ENCODE assay signal across 17 cellular contexts in the genomic region with DNA sequence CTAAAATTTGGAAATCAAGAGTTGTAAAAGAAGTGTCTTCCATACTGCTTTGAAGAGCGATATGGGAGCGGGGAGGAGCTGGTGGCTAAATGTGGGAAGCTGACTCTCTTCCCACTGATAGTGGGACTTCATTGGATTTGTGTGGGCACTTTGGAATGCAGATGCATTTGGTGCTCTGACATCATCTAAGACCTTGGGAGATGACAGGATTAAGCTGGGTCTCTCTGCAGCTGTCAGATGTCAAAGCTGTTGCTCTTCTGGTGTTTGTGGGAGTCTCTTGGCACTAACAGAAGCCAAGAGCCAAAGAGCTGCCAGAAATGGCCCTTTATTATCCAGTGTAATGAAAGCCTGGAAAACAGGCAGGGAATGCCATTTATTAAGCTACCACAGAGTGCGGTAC. TPM values are rescaled to one million over a fixed set of nuclear protein-coding genes. Genes with fewer than 3 reads are reported as not detected.
A peak's percentile ranks its signal among the peaks of the same experiment; 100 is the strongest.
DNase-seq lines count a peak whose midpoint lies in the region; ATAC-seq, FAIRE-seq and TF ChIP-seq lines count a peak whose summit lies in the region.
"Had no signal": no experiment of that assay in that cellular context is flagged by ENCODE, and none has a peak within 500 bp of the region (broad histone marks: within the 10 kb centered on the region; RNA-seq: fewer than 3 reads in every experiment).

No MANE protein-coding gene starts in this region.

- no peak overlapping the region for H4K8ac ChIP-seq in IMR-90 (ENCODE audit: low read depth in 2 of 2, low read length in 2 of 2)

- CTCF ChIA-PET in IMR-90 (lab: Yijun Ruan, JAX) = interaction anchor here (0.6 to 2.1 kb wide), 2 partner anchors 10 to 36 kb away, joined by 3 to 5 read pairs; no protein-coding TSS in a partner anchor
- CTCF ChIA-PET in activated CD4-positive, alpha-beta memory T cell treated with anti-CD3 and anti-CD28 coated beads, Interleukin-2, amount 10 ng/mL, durations not matched to agents 7 days and 5 days (lab: Charles Lee) = interaction anchor here (0.9 to 6.0 kb wide), 4 partner anchors 11 to 204 kb away, joined by 3 to 67 read pairs (median 12); no protein-coding TSS in a partner anchor

- H4K5ac ChIP-seq in IMR-90 (ENCODE audit: low read depth, low read length) = no peak overlapping the region

- intact Hi-C loops in IMR-90 (cut with micrococcal nuclease) (no loop called here), left cardiac atrium (cut with DNase I) (no loop called here)

- FAIRE-seq in GM12892 (lab: Jason Lieb, UNC) = no peak
- FAIRE-seq: colon had no signal

- H3K9me3 Mint-ChIP-seq in activated CD4-positive, alpha-beta memory T cell treated with anti-CD3 and anti-CD28 coated beads, Interleukin-2, amount 10 ng/mL, durations not matched to agents 7 days and 5 days = no peaks in the 10 kb centered on the region

- H3K4ac ChIP-seq in IMR-90 (ENCODE audit: low read depth, low read length) = no peak overlapping the region

- dilution Hi-C loops in IMR-90 (cut with HindIII; ENCODE audit: low sequenced_read_pairs, unreplicated experiment) = no loop called here

- no peak overlapping the region for H3K56ac ChIP-seq in IMR-90 (ENCODE audit: extremely low read depth, insufficient read depth, low read length)

- H3K4me3 Mint-ChIP-seq in activated CD4-positive, alpha-beta memory T cell treated with anti-CD3 and anti-CD28 coated beads, Interleukin-2, amount 10 ng/mL, durations not matched to agents 7 days and 5 days = no peak overlapping the region

- H3K14ac ChIP-seq in IMR-90 (replicated peaks; ENCODE audit: low read depth, low read length) = no peak overlapping the region

- no peak overlapping the region for H2BK120ac ChIP-seq in IMR-90 (ENCODE audit: low read depth, low read length)

- peak overlapping the region; percentile 85 for H3K27ac Mint-ChIP-seq in activated CD4-positive, alpha-beta memory T cell treated with anti-CD3 and anti-CD28 coated beads, Interleukin-2, amount 10 ng/mL, durations not matched to agents 7 days and 5 days

- ATAC-seq in IMR-90 (ENCODE audit: low read depth) = peak; percentile 37
- ATAC-seq in left cardiac atrium = peak; percentile 87 to 92

- no peak overlapping the region for H3K9ac ChIP-seq in IMR-90 (ENCODE audit: low read depth, low read length)

- no peak overlapping the region for H2BK5ac ChIP-seq in IMR-90 (ENCODE audit: low read depth, low read length, poor library complexity, severe bottlenecking)

- H2AK5ac ChIP-seq in IMR-90 (ENCODE audit: low read depth, low read length) = no peak overlapping the region

- H2AFZ ChIP-seq in IMR-90 (replicated peaks; ENCODE audit: low read length, poor library complexity) = no peak overlapping the region

- H2BK15ac ChIP-seq in IMR-90 (ENCODE audit: low read depth, low read length) = no peak overlapping the region

- DNase-seq in DMS153 treated with DMSO at 0.1 percent for 48 hours (lab: John Stamatoyannopoulos, UW; ENCODE audit: unreplicated experiment) (peak; percentile 16), DMS153 (lab: John Stamatoyannopoulos, UW) (no peak), IMR-90 (peak; percentile 91), left cardiac atrium (no peak), superior temporal gyrus (ENCODE audit: extremely low spot score) (no peak), AG08396 (ENCODE audit: low spot score) (no peak), GM12892 (ENCODE audit: insufficient read length) (no peak)
- DNase-seq in activated CD4-positive, alpha-beta memory T cell treated with anti-CD3 and anti-CD28 coated beads, Interleukin-2, amount 10 ng/mL, durations not matched to agents 7 days and 5 days = no peak
- DNase-seq: 8988T; activated CD4-positive, alpha-beta T cell treated with anti-CD3 and anti-CD28 coated beads for 4 hours; Calu3; mammary epithelial cell; occipital lobe; stimulated activated CD4-positive, alpha-beta T cell treated with anti-CD3 and anti-CD28 coated beads, Interleukin-15, amount 100 ng/mL, for 24 hours; upper lobe of left lung had no signal

- peaks cover 56% of the 10 kb centered on the region for H3K36me3 Mint-ChIP-seq in activated CD4-positive, alpha-beta memory T cell treated with anti-CD3 and anti-CD28 coated beads, Interleukin-2, amount 10 ng/mL, durations not matched to agents 7 days and 5 days (ENCODE audit: low read depth)

- no TSS peak for BruUV-seq in IMR-90 (replicated peaks; lab: Mats Ljungman, UMichigan)

- H3K9me3 ChIP-seq in IMR-90 (ENCODE audit: control insufficient read depth, insufficient read depth, low read length) = no peaks in the 10 kb centered on the region
- H3K9me3 ChIP-seq: esophagus muscularis mucosa, upper lobe of left lung had no signal

- no peak for TF ChIP-seq RAD21 in IMR-90 (IDR thresholded peaks at IDR 0.05; ENCODE audit: low read length)

- no peaks in the 10 kb centered on the region for H3K27me3 Mint-ChIP-seq in activated CD4-positive, alpha-beta memory T cell treated with anti-CD3 and anti-CD28 coated beads, Interleukin-2, amount 10 ng/mL, durations not matched to agents 7 days and 5 days

- peaks cover 8% of the 10 kb centered on the region; the same call in 1 of the 2 replicates for H3K9me1 ChIP-seq in IMR-90 (ENCODE audit: insufficient read depth, low read length)

- H2AK9ac ChIP-seq in IMR-90 (replicated peaks; ENCODE audit: low read depth, low read length, poor library complexity) = no peak overlapping the region

- H2BK20ac ChIP-seq in IMR-90 (ENCODE audit: low read depth, low read length) = no peak overlapping the region

- H3K4me1 Mint-ChIP-seq in activated CD4-positive, alpha-beta memory T cell treated with anti-CD3 and anti-CD28 coated beads, Interleukin-2, amount 10 ng/mL, durations not matched to agents 7 days and 5 days = peaks cover 92% of the 10 kb centered on the region

- H3K23ac ChIP-seq in IMR-90 (ENCODE audit: low read depth, low read length) = no peak overlapping the region; the same call in 1 of the 2 replicates

- no peak overlapping the region for H4K91ac ChIP-seq in IMR-90 (ENCODE audit: insufficient read depth, low read depth, low read length)

- no peak for TF ChIP-seq CTCF in IMR-90 (conservative IDR thresholded peaks at IDR 0.05; ENCODE audit: low read depth, low read length)

- POLR2A ChIA-PET in IMR-90 (lab: Charles Lee; ENCODE audit: unreplicated experiment) = interaction anchor here (0.6 kb wide), 1 partner anchor 10 kb away, joined by 3 read pairs; no protein-coding TSS in a partner anchor
- POLR2A ChIA-PET in activated CD4-positive, alpha-beta memory T cell treated with anti-CD3 and anti-CD28 coated beads, Interleukin-2, amount 10 ng/mL, durations not matched to agents 7 days and 5 days (lab: Charles Lee) = interaction anchor here (0.8 to 7.3 kb wide), 4 partner anchors 14 to 69 kb away, joined by 3 to 147 read pairs (median 4); a partner anchor contains a TSS

- 0 out of 2 replicates have a peak, but pooled peaks cover 5% of the 10 kb centered on the region for H4K20me1 ChIP-seq in IMR-90 (ENCODE audit: insufficient read depth, low read length)

- H3K4me3 ChIP-seq in IMR-90 (ENCODE audit: insufficient read depth, low read depth, low read length) = no peak overlapping the region
- H3K4me3 ChIP-seq: esophagus muscularis mucosa, upper lobe of left lung had no signal

- peaks cover 11 to 37% of the 10 kb centered on the region in 2 experiments; a peak in 3 of 4 replicates for H3K79me1 ChIP-seq in IMR-90 (ENCODE audit: low read depth in 1 of 2, low read length in 2 of 2)

- no peak overlapping the region for H3K4me2 ChIP-seq in IMR-90 (ENCODE audit: low read depth, low read length)

- H3K4me1 ChIP-seq in IMR-90 (ENCODE audit: control insufficient read depth, insufficient read depth, low read length) = peaks cover 7% of the 10 kb centered on the region

- H3K27me3 ChIP-seq in IMR-90 (ENCODE audit: control insufficient read depth, insufficient read depth, low read length) = no peaks in the 10 kb centered on the region
- H3K27me3 ChIP-seq: esophagus muscularis mucosa, upper lobe of left lung had no signal

- TF ChIP-seq POLR2A in IMR-90 (IDR thresholded peaks at IDR 0.05; ENCODE audit: low read depth, low read length) (no peak), GM12892 (IDR thresholded peaks at IDR 0.05; ENCODE audit: low read depth, low read length) (no peak)

- 63% methylated on average over 2 of the region's 3 CpGs; no CpG with 5 or more reads in 1 of the 2 experiments for WGBS in IMR-90 (ENCODE audit: extremely low coverage in 2 of 2, insufficient read length in 1 of 2), 2 experiments

- no peak overlapping the region for H3K27ac ChIP-seq in IMR-90 (ENCODE audit: insufficient read depth, low read length)
- H3K27ac ChIP-seq: esophagus muscularis mucosa, upper lobe of left lung had no signal

- in situ Hi-C loops in IMR-90 (cut with MboI; ENCODE audit: low sequenced_read_pairs) = no loop called here

- H3K36me3 ChIP-seq in IMR-90 (ENCODE audit: control insufficient read depth, insufficient read depth, low read length) = no peaks in the 10 kb centered on the region
- H3K36me3 ChIP-seq: esophagus muscularis mucosa, upper lobe of left lung had no signal

- no peak overlapping the region for H3K18ac ChIP-seq in IMR-90 (ENCODE audit: low read depth, low read length)

TF ChIP-seq in IMR-90, 13 proteins besides CTCF, POLR2A, EP300 and RAD21 (continues in another document):
- TF ChIP-seq MAZ (IDR thresholded peaks at IDR 0.05; ENCODE audit: borderline replicate concordance, low read depth, low read length) = no peak
- TF ChIP-seq, protein P1, sequence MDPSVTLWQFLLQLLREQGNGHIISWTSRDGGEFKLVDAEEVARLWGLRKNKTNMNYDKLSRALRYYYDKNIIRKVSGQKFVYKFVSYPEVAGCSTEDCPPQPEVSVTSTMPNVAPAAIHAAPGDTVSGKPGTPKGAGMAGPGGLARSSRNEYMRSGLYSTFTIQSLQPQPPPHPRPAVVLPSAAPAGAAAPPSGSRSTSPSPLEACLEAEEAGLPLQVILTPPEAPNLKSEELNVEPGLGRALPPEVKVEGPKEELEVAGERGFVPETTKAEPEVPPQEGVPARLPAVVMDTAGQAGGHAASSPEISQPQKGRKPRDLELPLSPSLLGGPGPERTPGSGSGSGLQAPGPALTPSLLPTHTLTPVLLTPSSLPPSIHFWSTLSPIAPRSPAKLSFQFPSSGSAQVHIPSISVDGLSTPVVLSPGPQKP (IDR thresholded peaks at IDR 0.05; ENCODE audit: borderline replicate concordance, low read depth, low read length) = no peak
- TF ChIP-seq CEBPB (IDR thresholded peaks at IDR 0.05; ENCODE audit: low read depth, low read length) = no peak
- no peak for TF ChIP-seq MAFK (IDR thresholded peaks at IDR 0.05; ENCODE audit: low read depth, low read length)
- TF ChIP-seq RFX5 (IDR thresholded peaks at IDR 0.05; ENCODE audit: low read depth, low read length) = no peak
- no peak for TF ChIP-seq RCOR1 (IDR thresholded peaks at IDR 0.05; ENCODE audit: insufficient replicate concordance, low read length)

RNA-seq across cellular contexts. Expression of a gene that starts 20.5 kb away (rescaled TPM):
- 6.1 and 7.2 TPM in 2 replicates for total RNA-seq in IMR-90 (2012; rRNA removed)
- 7.1 and 9.2 TPM in 2 replicates for polyA plus RNA-seq in IMR-90 (2012; rRNA removed)
- polyA plus RNA-seq in IMR-90 (2012; cell fraction: cytosol; rRNA removed) = 3.9 and 6.4 TPM in 2 replicates
- 26.9 and 28.8 TPM in 2 replicates for polyA plus RNA-seq in IMR-90 (2012; cell fraction: nucleus; rRNA removed; ENCODE audit: low replicate concordance)
- 10 to 100 TPM; 91.6 to 91.8 TPM for total RNA-seq in activated CD4-positive, alpha-beta memory T cell treated with anti-CD3 and anti-CD28 coated beads, Interleukin-2, amount 10 ng/mL, durations not matched to agents 7 days and 5 days
- 1 to 10 TPM; 2.8 to 3.1 TPM for total RNA-seq in left cardiac atrium
- 15.5 TPM for polyA plus RNA-seq in GM12892 (2012; ENCODE audit: missing spikeins)

Comparison
In these comparisons a context has a peak if more than half of its experiments do, and no peak if none do; other contexts are left out.
1. DNase-seq: peak in DMS153 treated with DMSO at 0.1 percent for 48 hours (single experiment) and IMR-90 (single experiment); none in DMS153 (single experiment), activated CD4-positive, alpha-beta memory T cell treated with anti-CD3 and anti-CD28 coated beads, Interleukin-2, amount 10 ng/mL, durations not matched to agents 7 days and 5 days (single experiment), left cardiac atrium (single experiment), superior temporal gyrus (single experiment), AG08396 (single experiment) and GM12892 (single experiment).
2. RNA of a gene that starts 20.5 kb away (total RNA-seq): 91.6 to 91.8 TPM in activated CD4-positive, alpha-beta memory T cell treated with anti-CD3 and anti-CD28 coated beads, Interleukin-2, amount 10 ng/mL, durations not matched to agents 7 days and 5 days; 6.1 to 7.2 TPM in IMR-90 and 2.8 to 3.1 TPM in left cardiac atrium; every median in the first group is over 10 times any median in the second.